ENCODE assay signal across 1 cellular context in genomic region chr12:48823281-48823680, GRCh38.
TF ChIP-seq lines count a peak whose summit lies in the region.

No MANE protein-coding gene starts in this region.

TF ChIP-seq in IMR-90, 13 proteins besides CTCF, POLR2A, EP300 and RAD21 (continued from another document):
- TF ChIP-seq ELK1 (IDR thresholded peaks at IDR 0.05; ENCODE audit: borderline replicate concordance, low read depth, low read length) (no peak), RFX5 (IDR thresholded peaks at IDR 0.05; ENCODE audit: low read depth, low read length) (no peak), CEBPB (IDR thresholded peaks at IDR 0.05; ENCODE audit: low read depth, low read length) (no peak), RCOR1 (IDR thresholded peaks at IDR 0.05; ENCODE audit: insufficient replicate concordance, low read length) (no peak), MAFK (IDR thresholded peaks at IDR 0.05; ENCODE audit: low read depth, low read length) (no peak), SMC3 (IDR thresholded peaks at IDR 0.05; ENCODE audit: low read depth, low read length) (no peak), MAZ (IDR thresholded peaks at IDR 0.05; ENCODE audit: borderline replicate concordance, low read depth, low read length) (no peak)
